Comparison of ENCODE assay signal across 9 cellular contexts in the genomic region with DNA sequence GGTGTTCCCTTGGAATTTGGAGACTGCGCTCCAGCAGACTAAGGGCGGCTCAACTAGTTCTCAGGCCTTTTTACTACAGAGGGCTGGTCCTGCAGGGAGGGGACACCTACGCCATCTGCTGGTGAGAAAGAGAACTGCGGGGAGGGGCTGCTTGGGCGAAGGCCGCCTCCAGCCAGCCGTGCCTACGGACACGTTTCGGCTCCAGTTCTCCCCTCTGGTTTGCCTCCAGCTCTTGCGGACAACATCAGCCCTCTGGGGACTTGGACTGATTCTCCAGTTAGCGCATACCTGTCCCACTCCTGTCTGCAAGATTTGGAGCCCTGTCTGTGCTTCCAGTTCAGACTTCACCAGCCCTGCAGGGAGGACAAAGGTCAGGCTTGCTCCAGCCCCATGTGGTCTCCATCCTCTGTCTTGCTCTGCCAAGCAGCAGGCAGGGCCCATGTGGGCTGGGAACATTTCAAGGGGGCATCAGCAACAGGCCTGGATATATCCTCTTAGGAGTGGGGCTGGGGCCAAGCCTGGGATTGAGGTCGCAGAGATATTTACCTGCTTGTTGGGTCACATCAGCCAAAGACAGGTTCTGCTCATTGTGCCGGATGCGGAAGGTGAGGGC. TPM values are rescaled to one million over a fixed set of nuclear protein-coding genes. Genes with fewer than 3 reads are reported as not detected.
DNase-seq lines count a peak whose midpoint lies in the region; ATAC-seq and TF ChIP-seq lines count a peak whose summit lies in the region.
"Had no signal": no experiment of that assay in that cellular context is flagged by ENCODE, and none has a peak within 500 bp of the region (broad histone marks: within the 10 kb centered on the region; RNA-seq: fewer than 3 reads in every experiment).

No MANE protein-coding gene starts in this region.

- no peaks in the 10 kb centered on the region for H3K36me3 Mint-ChIP-seq in activated CD4-positive, alpha-beta T cell treated with anti-CD3 and anti-CD28 coated beads for 36 hours (ENCODE audit: low read depth)

- H3K9me3 Mint-ChIP-seq in activated CD4-positive, alpha-beta T cell treated with anti-CD3 and anti-CD28 coated beads for 36 hours (ENCODE audit: low read depth): no peaks in the 10 kb centered on the region

- CTCF ChIA-PET in activated CD4-positive, alpha-beta T cell treated with anti-CD3 and anti-CD28 coated beads for 36 hours (lab: Charles Lee): interaction anchor here (0.6 to 12.9 kb wide), 19 partner anchors 8 to 239 kb away, joined by 3 to 257 read pairs (median 4); partner anchors contain the start of genes DNAJB2, GLB1L, NHEJ1 and STK16

- peaks cover 22% of the 10 kb centered on the region for H3K4me1 Mint-ChIP-seq in activated CD4-positive, alpha-beta T cell treated with anti-CD3 and anti-CD28 coated beads for 36 hours

- H3K27me3 ChIP-seq in liver (ENCODE audit: control insufficient read depth in 4 of 4, insufficient read depth in 4 of 4, low read length in 3 of 4): no peaks in the 10 kb centered on the region

- TF ChIP-seq RAD21 in liver (IDR thresholded peaks at IDR 0.05): peak; percentile 89 to 93

- DNase-seq in NCI-H524 (lab: John Stamatoyannopoulos, UW) (peak; percentile 13 to 67), NCI-H524 treated with DMSO at 0.1 percent for 48 hours (lab: John Stamatoyannopoulos, UW) (no peak), NCI-H510A treated with DMSO at 0.1 percent for 48 hours (lab: John Stamatoyannopoulos, UW) (peak; percentile 76), choroid plexus epithelial cell (ENCODE audit: low read depth) (peak; percentile 83)
- peak; percentile 94 for DNase-seq in activated CD4-positive, alpha-beta T cell treated with anti-CD3 and anti-CD28 coated beads for 36 hours
- DNase-seq in stimulated activated CD4-positive, alpha-beta T cell treated with anti-CD3 and anti-CD28 coated beads, TNF-alpha, amount 100 ng/mL, for 24 hours (ENCODE audit: low read depth in 3 of 3): peak; percentile 81 to 93 (median 87)

- H3K9ac ChIP-seq in liver (ENCODE audit: low read depth in 1 of 2, low read length in 2 of 2): no peak overlapping the region

- H3K4me1 ChIP-seq in liver (ENCODE audit: control insufficient read depth in 4 of 4, insufficient read depth in 4 of 4, low read length in 3 of 4): peaks cover 0 to 8% (median 5%) of the 10 kb centered on the region in 4 donors

- H3K4me3 ChIP-seq in choroid plexus epithelial cell (ENCODE audit: low read depth, low read length): no peak overlapping the region
- no peak overlapping the region for H3K4me3 ChIP-seq in liver (ENCODE audit: low read depth in 1 of 3, low read length in 3 of 3)

- H3K9me3 ChIP-seq in liver (ENCODE audit: control insufficient read depth in 4 of 4, low read length in 3 of 4): no peaks in the 10 kb centered on the region

- peak; percentile 45 for ATAC-seq in HG03139 (IDR thresholded peaks at IDR 0.05; ENCODE audit: unreplicated experiment)
- peak; percentile 73 for ATAC-seq in activated CD4-positive, alpha-beta T cell treated with anti-CD3 and anti-CD28 coated beads for 36 hours

- peak overlapping the region; percentile 29 for H3K27ac Mint-ChIP-seq in activated CD4-positive, alpha-beta T cell treated with anti-CD3 and anti-CD28 coated beads for 36 hours

- H3K36me3 ChIP-seq in liver (ENCODE audit: control insufficient read depth in 4 of 4, insufficient read depth in 3 of 4, low read depth in 1 of 4, low read length in 3 of 4): no peaks in the 10 kb centered on the region

- POLR2A ChIA-PET in activated CD4-positive, alpha-beta T cell treated with anti-CD3 and anti-CD28 coated beads for 36 hours (lab: Charles Lee): no interaction called here

- no peak overlapping the region for H3K27ac ChIP-seq in liver (ENCODE audit: low read depth in 1 of 2, low read length in 2 of 2)

- TF ChIP-seq CTCF in choroid plexus epithelial cell (conservative IDR thresholded peaks at IDR 0.05; ENCODE audit: low read depth, low read length) (peak; percentile 97), liver (IDR thresholded peaks at IDR 0.05; ENCODE audit: low read depth, low read length, missing input control) (peak; percentile 99)

- H3K4me3 Mint-ChIP-seq in activated CD4-positive, alpha-beta T cell treated with anti-CD3 and anti-CD28 coated beads for 36 hours: peak overlapping the region; percentile 59

- WGBS in liver: 21% methylated on average over 15 of the region's 15 CpGs

- H3K27me3 Mint-ChIP-seq in activated CD4-positive, alpha-beta T cell treated with anti-CD3 and anti-CD28 coated beads for 36 hours: peaks cover 16% of the 10 kb centered on the region

- intact Hi-C loops in activated CD4-positive, alpha-beta T cell treated with anti-CD3 and anti-CD28 coated beads for 36 hours (cut with DNase I, micrococcal nuclease): loop anchor here (1.0 to 5.0 kb wide), 7 partner anchors 22 to 243 kb away; partner anchors contain the start of genes ANKZF1 (in 1 of the 2), ATG9A (in 1 of the 2), CHPF (in 1 of the 2) and CNPPD1 (in 1 of the 2)

TF ChIP-seq in liver, 16 proteins besides CTCF, POLR2A, EP300 and RAD21:
- TF ChIP-seq, protein P1, sequence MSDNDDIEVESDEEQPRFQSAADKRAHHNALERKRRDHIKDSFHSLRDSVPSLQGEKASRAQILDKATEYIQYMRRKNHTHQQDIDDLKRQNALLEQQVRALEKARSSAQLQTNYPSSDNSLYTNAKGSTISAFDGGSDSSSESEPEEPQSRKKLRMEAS (IDR thresholded peaks at IDR 0.05): no peak
- TF ChIP-seq SP1 (IDR thresholded peaks at IDR 0.05) (no peak), FOXA2 (IDR thresholded peaks at IDR 0.05) (no peak), JUND (IDR thresholded peaks at IDR 0.05) (no peak), NR2F2 (IDR thresholded peaks at IDR 0.05) (no peak), HNF4A (conservative IDR thresholded peaks at IDR 0.05) (peak; percentile 16 to 57), TAF1 (conservative IDR thresholded peaks at IDR 0.05) (no peak), HNF4G (IDR thresholded peaks at IDR 0.05) (peak; percentile 45)

RNA-seq across cellular contexts. Expression of gene PTPRN, which starts 10.3 kb away (rescaled TPM):
- total RNA-seq in activated CD4-positive, alpha-beta T cell treated with anti-CD3 and anti-CD28 coated beads for 36 hours: under 1 TPM; 0.30 to 0.43 TPM
- total RNA-seq in liver: 1 to 10 TPM in 1 of 2 donors, not detected in 1; 2.2 TPM
- polyA plus RNA-seq in liver: not detected
- total RNA-seq: subcutaneous adipose tissue had no signal

RNA-seq across cellular contexts. Expression of gene DNAJB2, which starts 19.7 kb away (rescaled TPM):
- 10 to 100 TPM; 51.8 to 62.8 TPM for total RNA-seq in activated CD4-positive, alpha-beta T cell treated with anti-CD3 and anti-CD28 coated beads for 36 hours
- 10 to 100 TPM; 22.0 to 71.8 TPM for total RNA-seq in liver
- 10 to 100 TPM in 1 of 2 donors, 1 to 10 TPM in 1; 7.4 to 32.0 TPM for polyA plus RNA-seq in liver

RNA-seq across cellular contexts. Expression of gene RESP18, which starts 33.7 kb away (rescaled TPM):
- not detected for total RNA-seq in activated CD4-positive, alpha-beta T cell treated with anti-CD3 and anti-CD28 coated beads for 36 hours
- total RNA-seq in liver: not detected
- not detected for polyA plus RNA-seq in liver
- total RNA-seq: subcutaneous adipose tissue had no signal

RNA-seq across cellular contexts. Expression of gene TUBA4A, which starts 45.1 kb away (rescaled TPM):
- total RNA-seq in activated CD4-positive, alpha-beta T cell treated with anti-CD3 and anti-CD28 coated beads for 36 hours: 100 to 1,000 TPM; 210 to 369 TPM
- total RNA-seq in liver: 10 to 100 TPM; 16.2 to 25.5 TPM
- polyA plus RNA-seq in liver: 10 to 100 TPM; 37.6 to 63.1 TPM

RNA-seq across cellular contexts. Expression of gene TUBA4B, which starts 45.8 kb away (rescaled TPM):
- total RNA-seq in activated CD4-positive, alpha-beta T cell treated with anti-CD3 and anti-CD28 coated beads for 36 hours: not detected
- total RNA-seq in liver: under 1 TPM in 1 of 2 donors, not detected in 1; 0.08 TPM
- under 1 TPM; 0.19 to 0.20 TPM for polyA plus RNA-seq in liver
- total RNA-seq: subcutaneous adipose tissue had no signal
